In genomic region chr1:6198646-6199297, GRCh38 we compare ENCODE assay signal across 6 cellular contexts. TPM values are rescaled to one million over a fixed set of nuclear protein-coding genes. Genes with fewer than 3 reads are reported as not detected.
DNase-seq lines count a peak whose midpoint lies in the region; ATAC-seq and TF ChIP-seq lines count a peak whose summit lies in the region.

No MANE protein-coding gene starts in this region.

- H3K27ac Mint-ChIP-seq in naive B cell = peak overlapping the region in 5 of 6 donors; percentile 63 to 96 (median 80)

- peak overlapping the region; percentile 92 to 99 (median 96) for H3K4me3 Mint-ChIP-seq in naive B cell

- ATAC-seq in HG03025 (IDR thresholded peaks at IDR 0.05; ENCODE audit: low FRiP score, unreplicated experiment) (peak; percentile 32), naive B cell (ENCODE audit: low read depth in 2 of 2) (peak; percentile 2 to 12)

- no peak for TF ChIP-seq CTCF in astrocyte of the cerebellum (IDR thresholded peaks at IDR 0.05; ENCODE audit: low read depth, low read length, missing control alignments)

- H3K4me1 Mint-ChIP-seq in naive B cell = peaks cover 42 to 53% (median 48%) of the 10 kb centered on the region in 3 donors

- peaks cover 0 to 1% (median 0%) of the 10 kb centered on the region in 7 donors for H3K9me3 Mint-ChIP-seq in naive B cell

- peak; percentile 21 for DNase-seq in EL
- no peak for DNase-seq in astrocyte of the cerebellum (ENCODE audit: low read depth)
- DNase-seq in naive B cell = no peak
- DNase-seq in KG1 (lab: John Stamatoyannopoulos, UW) = no peak
- no peak for DNase-seq in retina

- H3K4me3 ChIP-seq in astrocyte of the cerebellum (ENCODE audit: low read depth, low read length) = peak overlapping the region; percentile 99

- H3K27me3 Mint-ChIP-seq in naive B cell = peaks cover 0 to 3% (median 0%) of the 10 kb centered on the region in 3 donors

- in situ Hi-C loops in astrocyte of the cerebellum (cut with HindIII; ENCODE audit: low sequenced_read_pairs) = no loop called here

- H3K36me3 Mint-ChIP-seq in naive B cell = peaks cover 12 to 14% of the 10 kb centered on the region in 2 donors

RNA-seq across cellular contexts. Expression of gene RPL22, which starts 0.6 kb away (rescaled TPM):
- polyA plus RNA-seq in naive B cell (ENCODE audit: low read depth in 6 of 6) = 100 to 1,000 TPM; 148 to 237 (median 187) TPM

RNA-seq across cellular contexts. Expression of gene RNF207, which starts 7.1 kb away (rescaled TPM):
- polyA plus RNA-seq in naive B cell (ENCODE audit: low read depth in 6 of 6) = under 1 TPM in 4 of 6 donors, not detected in 2; 0.12 to 0.61 (median 0.26) TPM

RNA-seq across cellular contexts. Expression of gene CHD5, which starts 18.7 kb away (rescaled TPM):
- polyA plus RNA-seq in naive B cell (ENCODE audit: low read depth in 6 of 6) = not detected

RNA-seq across cellular contexts. Expression of gene ICMT, which starts 37.0 kb away (rescaled TPM):
- polyA plus RNA-seq in naive B cell (ENCODE audit: low read depth in 6 of 6) = 10 to 100 TPM in 4 of 6 donors, 1 to 10 TPM in 2; 5.4 to 16.2 (median 11.6) TPM

RNA-seq across cellular contexts. Expression of gene HES3, which starts 45.2 kb away (rescaled TPM):
- polyA plus RNA-seq in naive B cell (ENCODE audit: low read depth in 6 of 6) = not detected
